22 cellular contexts compared by ENCODE assay signal in genomic region chr22:20179455-20180244, GRCh38. TPM values are rescaled to one million over a fixed set of nuclear protein-coding genes. Genes with fewer than 3 reads are reported as not detected.
DNase-seq lines count a peak whose midpoint lies in the region; ATAC-seq and TF ChIP-seq lines count a peak whose summit lies in the region.
"Had no signal": no experiment of that assay in that cellular context is flagged by ENCODE, and none has a peak within 500 bp of the region (broad histone marks: within the 10 kb centered on the region; RNA-seq: fewer than 3 reads in every experiment).

No MANE protein-coding gene starts in this region.

- H3K4ac ChIP-seq in neuronal stem cell (ENCODE audit: low read length) = no peak overlapping the region

- TF ChIP-seq CTCF in HEK293 (tag by site-specific recombination; IDR thresholded peaks at IDR 0.05) = no peak

- H4K8ac ChIP-seq in neuronal stem cell (ENCODE audit: low read depth, low read length) = no peak overlapping the region

- H3K79me2 ChIP-seq in Karpas-422 (ENCODE audit: low read length) = no peaks in the 10 kb centered on the region

- peak overlapping the region; percentile 97 for H2AK5ac ChIP-seq in neuronal stem cell (ENCODE audit: low read depth, low read length)

- no peaks in the 10 kb centered on the region for H4K20me1 ChIP-seq in Karpas-422 (ENCODE audit: insufficient read depth, low read depth, low read length)

- H3K4me1 Mint-ChIP-seq in dendritic cell treated with granulocyte-macrophage colony-stimulating factor and Interleukin-4, amounts not matched to agents 40 ng/mL and 50 ng/mL, for 4 days (ENCODE audit: low read depth) = no peaks in the 10 kb centered on the region
- H3K4me1 Mint-ChIP-seq: CD14-positive monocyte; CD8-positive, alpha-beta memory T cell had no signal

- H3K27me3 Mint-ChIP-seq in dendritic cell treated with granulocyte-macrophage colony-stimulating factor and Interleukin-4, amounts not matched to agents 40 ng/mL and 50 ng/mL, for 4 days = no peaks in the 10 kb centered on the region
- H3K27me3 Mint-ChIP-seq: CD4-positive, alpha-beta T cell had no signal

- peak; percentile 11 for ATAC-seq in left lobe of liver
- no peak for ATAC-seq in activated CD4-positive, CD25-positive, alpha-beta regulatory T cell treated with anti-CD3 and anti-CD28 coated beads, Interleukin-2, amount 50 U/mL, for 24 hours

- H3K36me3 Mint-ChIP-seq in dendritic cell treated with granulocyte-macrophage colony-stimulating factor and Interleukin-4, amounts not matched to agents 40 ng/mL and 50 ng/mL, for 4 days (ENCODE audit: low read depth) = no peaks in the 10 kb centered on the region
- H3K36me3 Mint-ChIP-seq: CD14-positive monocyte; CD8-positive, alpha-beta memory T cell had no signal

- H3K27ac Mint-ChIP-seq in dendritic cell treated with granulocyte-macrophage colony-stimulating factor and Interleukin-4, amounts not matched to agents 40 ng/mL and 50 ng/mL, for 4 days = peak overlapping the region; percentile 20
- H3K27ac Mint-ChIP-seq: CD14-positive monocyte; CD4-positive, alpha-beta T cell; CD8-positive, alpha-beta memory T cell; H9; HFFc6 had no signal

- DNase-seq in left lobe of liver (ENCODE audit: low spot score) (no peak), neuronal stem cell (ENCODE audit: low spot score) (no peak), SJCRH30 (no peak), kidney tubule cell (ENCODE audit: low spot score) (no peak), Karpas-422 (no peak)
- DNase-seq: CD4-positive, alpha-beta T cell; CD8-positive, alpha-beta memory T cell; DMS 273 treated with DMSO at 0.1 percent for 48 hours; DMS79; EL; GDM1; GM23248; H9; HFFc6 had no signal

- peak overlapping the region; percentile 37 for H2BK15ac ChIP-seq in neuronal stem cell (ENCODE audit: low read length)

- POLR2A ChIA-PET in HEK293 (lab: Yijun Ruan, JAX) = no interaction called here

- H3K18ac ChIP-seq in neuronal stem cell (ENCODE audit: low read length) = peak overlapping the region; percentile 59

- no peak overlapping the region for H3K27ac ChIP-seq in HEK293 (ENCODE audit: extremely low read depth, low read depth, low read length)
- H3K27ac ChIP-seq in neuronal stem cell (replicated peaks; ENCODE audit: low read length) = no peak overlapping the region
- H3K27ac ChIP-seq in SJCRH30 = no peak overlapping the region
- no peak overlapping the region for H3K27ac ChIP-seq in Karpas-422 (ENCODE audit: low read length)
- H3K27ac ChIP-seq: GM23248 had no signal

- H4K91ac ChIP-seq in neuronal stem cell (ENCODE audit: low read depth, low read length, poor library complexity) = peak overlapping the region; percentile 97

- CTCF ChIA-PET in HEK293 (lab: Yijun Ruan, JAX) = no interaction called here

- H2AFZ ChIP-seq in neuronal stem cell (ENCODE audit: low read length) (no peak overlapping the region), Karpas-422 (ENCODE audit: low read length) (no peak overlapping the region)
- H2AFZ ChIP-seq: GM23248 had no signal

- H3K4me2 ChIP-seq in neuronal stem cell (ENCODE audit: insufficient read depth, low read length, poor library complexity, severe bottlenecking) = no peak overlapping the region
- no peak overlapping the region for H3K4me2 ChIP-seq in Karpas-422 (ENCODE audit: low read depth, low read length, poor library complexity, severe bottlenecking)

- WGBS in neuronal stem cell (ENCODE audit: extremely low coverage in 2 of 2, insufficient read length in 2 of 2, insufficient replicate concordance in 1 of 2), 2 donors = no CpG with 5 or more reads among the region's 27 CpGs

- no peaks in the 10 kb centered on the region for H3K9me3 Mint-ChIP-seq in dendritic cell treated with granulocyte-macrophage colony-stimulating factor and Interleukin-4, amounts not matched to agents 40 ng/mL and 50 ng/mL, for 4 days
- H3K9me3 Mint-ChIP-seq: CD14-positive monocyte; CD4-positive, alpha-beta T cell; CD8-positive, alpha-beta memory T cell; H9; HFFc6 had no signal

- H3K27me3 ChIP-seq in neuronal stem cell (ENCODE audit: control insufficient read depth in 3 of 3, insufficient read depth in 3 of 3, low read depth in 1 of 3, low read length in 3 of 3) = peaks cover 0 to 44% (median 0%) of the 10 kb centered on the region in 3 experiments
- H3K27me3 ChIP-seq in SJCRH30 = peaks cover 26% of the 10 kb centered on the region
- no peaks in the 10 kb centered on the region for H3K27me3 ChIP-seq in Karpas-422 (ENCODE audit: low read length)

- H3K23ac ChIP-seq in neuronal stem cell (ENCODE audit: low read depth, low read length, poor library complexity) = peak overlapping the region; percentile 89

- H3K9me3 ChIP-seq in HEK293 (ENCODE audit: control insufficient read depth, insufficient read depth, low read depth, low read length) (no peaks in the 10 kb centered on the region), neuronal stem cell (replicated peaks in 1 of 2; ENCODE audit: control insufficient read depth in 2 of 2, insufficient read depth in 1 of 2, low read depth in 1 of 2, low read length in 2 of 2) (no peaks in the 10 kb centered on the region), SJCRH30 (replicated peaks) (no peaks in the 10 kb centered on the region), Karpas-422 (ENCODE audit: low read length) (no peaks in the 10 kb centered on the region)

- H3K4me3 Mint-ChIP-seq in dendritic cell treated with granulocyte-macrophage colony-stimulating factor and Interleukin-4, amounts not matched to agents 40 ng/mL and 50 ng/mL, for 4 days = no peak overlapping the region
- H3K4me3 Mint-ChIP-seq: CD14-positive monocyte; CD4-positive, alpha-beta T cell; CD8-positive, alpha-beta memory T cell; H9; HFFc6 had no signal

- H3K36me3 ChIP-seq in HEK293 (ENCODE audit: control insufficient read depth in 2 of 2, insufficient read depth in 1 of 2, low read length in 2 of 2) = no peaks in the 10 kb centered on the region
- H3K36me3 ChIP-seq in neuronal stem cell (replicated peaks in 1 of 2; ENCODE audit: control insufficient read depth in 2 of 2, insufficient read depth in 2 of 2, low read length in 2 of 2) = no peaks in the 10 kb centered on the region
- no peaks in the 10 kb centered on the region for H3K36me3 ChIP-seq in SJCRH30
- H3K36me3 ChIP-seq in Karpas-422 (ENCODE audit: insufficient read depth, low read length) = no peaks in the 10 kb centered on the region

- H3K9me2 ChIP-seq in Karpas-422 (replicated peaks; ENCODE audit: insufficient read depth, low read length) = no peaks in the 10 kb centered on the region

- peak overlapping the region; percentile 84 for H2BK12ac ChIP-seq in neuronal stem cell (ENCODE audit: low read length)

- intact Hi-C loops in dendritic cell treated with granulocyte-macrophage colony-stimulating factor and Interleukin-4, amounts not matched to agents 40 ng/mL and 50 ng/mL, for 4 days (cut with micrococcal nuclease) = no loop called here

- H3K9ac ChIP-seq in neuronal stem cell (ENCODE audit: low read depth, low read length, poor library complexity) = peak overlapping the region; percentile 77
- no peak overlapping the region for H3K9ac ChIP-seq in Karpas-422 (ENCODE audit: low read length)
- H3K9ac ChIP-seq: GM23248 had no signal

- H3K14ac ChIP-seq in neuronal stem cell (ENCODE audit: low read length) = peak overlapping the region; percentile 71

- no peaks in the 10 kb centered on the region for H3K79me1 ChIP-seq in neuronal stem cell (ENCODE audit: low read depth, low read length)

- H3K4me1 ChIP-seq in HEK293 (ENCODE audit: control insufficient read depth, insufficient read depth, low read length) = no peaks in the 10 kb centered on the region
- peaks cover 0 to 5% of the 10 kb centered on the region in 2 donors for H3K4me1 ChIP-seq in neuronal stem cell (ENCODE audit: control insufficient read depth in 2 of 2, insufficient read depth in 1 of 2, low read depth in 1 of 2, low read length in 2 of 2)
- H3K4me1 ChIP-seq in SJCRH30 = peaks cover 8% of the 10 kb centered on the region
- H3K4me1 ChIP-seq in Karpas-422 (ENCODE audit: low read length) = peaks cover 9% of the 10 kb centered on the region

- H2BK120ac ChIP-seq in neuronal stem cell (ENCODE audit: low read depth, low read length) = peak overlapping the region; percentile 91

- H3K4me3 ChIP-seq in HEK293 (ENCODE audit: low read depth, low read length) = no peak overlapping the region
- H3K4me3 ChIP-seq in neuronal stem cell (ENCODE audit: low read length in 2 of 2) = no peak overlapping the region
- no peak overlapping the region for H3K4me3 ChIP-seq in SJCRH30
- H3K4me3 ChIP-seq in Karpas-422 (ENCODE audit: low read length) = no peak overlapping the region
- H3K4me3 ChIP-seq: GM12878, GM23248 had no signal

- H2BK5ac ChIP-seq in neuronal stem cell (ENCODE audit: low read length) = no peak overlapping the region

TF ChIP-seq in HEK293, 187 proteins besides CTCF, POLR2A, EP300 and RAD21 (continues in another document):
- no peak for TF ChIP-seq ZSCAN5A (tag by site-specific recombination; IDR thresholded peaks at IDR 0.05)

RNA-seq across cellular contexts. Expression of gene CCDC188, which starts 28.8 kb away (rescaled TPM):
- total RNA-seq in left lobe of liver = not detected
- not detected for polyA plus RNA-seq in neuronal stem cell (2013, experiment 1 of 2)
- polyA plus RNA-seq in neuronal stem cell (2013, experiment 2 of 2) = not detected
- not detected in 2 replicates for total RNA-seq in SJCRH30 (2014; rRNA removed; shearing (Covaris generic))
- total RNA-seq in Karpas-422 (2014; rRNA removed; shearing (Covaris generic); ENCODE audit: low replicate concordance) = not detected in 2 replicates
- total RNA-seq: A172; A673; CD4-positive, alpha-beta T cell; CD8-positive, alpha-beta memory T cell; GM12878; H4; H9 had no signal
- polyA plus RNA-seq: CD14-positive monocyte; CD8-positive, alpha-beta memory T cell; GM12878 had no signal

RNA-seq across cellular contexts. Expression of gene ZDHHC8, which starts 48.0 kb away (rescaled TPM):
- total RNA-seq in left lobe of liver = 37.3 TPM
- polyA plus RNA-seq in neuronal stem cell (2013, experiment 1 of 2) = 44.3 TPM
- 42.8 TPM for polyA plus RNA-seq in neuronal stem cell (2013, experiment 2 of 2)
- 13.6 and 16.4 TPM in 2 replicates for total RNA-seq in SJCRH30 (2014; rRNA removed; shearing (Covaris generic))
- total RNA-seq in Karpas-422 (2014; rRNA removed; shearing (Covaris generic); ENCODE audit: low replicate concordance) = 8.9 and 11.5 TPM in 2 replicates
